7 cellular contexts compared by ENCODE assay signal in the genomic region with DNA sequence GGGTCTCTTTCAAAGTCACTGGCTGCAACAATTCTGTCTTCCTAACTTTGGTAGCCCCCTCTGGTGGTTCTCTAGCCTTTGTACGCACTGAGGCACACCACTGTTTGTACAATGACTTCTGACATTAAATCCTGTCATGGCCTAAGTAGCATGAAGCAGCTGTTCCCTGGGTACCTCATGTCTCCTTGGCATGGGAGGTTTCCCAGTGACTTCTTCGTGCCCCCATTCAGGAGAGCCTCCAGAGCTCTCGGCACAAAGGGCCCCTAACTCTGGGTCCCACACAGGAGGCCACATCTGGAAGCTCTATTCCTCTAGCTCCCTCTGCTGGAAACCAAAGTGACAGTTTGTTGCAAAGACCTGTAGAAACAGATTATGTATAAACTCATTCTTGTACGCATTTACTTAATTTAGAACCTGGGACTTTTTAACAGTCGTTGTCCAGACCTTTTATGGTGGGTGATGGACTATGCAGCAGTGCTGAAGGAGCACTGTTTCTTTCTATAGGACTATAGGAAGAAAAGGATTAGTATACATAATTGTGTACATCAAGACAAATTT. TPM values are rescaled to one million over a fixed set of nuclear protein-coding genes. Genes with fewer than 3 reads are reported as not detected.
DNase-seq lines count a peak whose midpoint lies in the region; ATAC-seq and TF ChIP-seq lines count a peak whose summit lies in the region.

No MANE protein-coding gene starts in this region.

- no peak overlapping the region for H3K9ac ChIP-seq in trophoblast cell (ENCODE audit: low read length)

- H3K4me1 Mint-ChIP-seq in activated T-cell treated with anti-CD3 and anti-CD28 coated beads, Interleukin-2, amount 50 U/mL, for 72 hours (ENCODE audit: low read depth): no peaks in the 10 kb centered on the region

- no peaks in the 10 kb centered on the region for H3K27me3 ChIP-seq in trophoblast cell (ENCODE audit: insufficient read depth, low read length)

- H3K79me1 ChIP-seq in trophoblast cell (ENCODE audit: low read length): no peaks in the 10 kb centered on the region

- peak overlapping the region; percentile 40 for H2BK5ac ChIP-seq in trophoblast cell (ENCODE audit: low read depth, low read length, poor library complexity)

- TF ChIP-seq CTCF in GM12864 (IDR thresholded peaks at IDR 0.05; ENCODE audit: low read depth, low read length, missing control alignments): peak; percentile 67

- peak overlapping the region; percentile 90 for H2AFZ ChIP-seq in trophoblast cell (ENCODE audit: insufficient read depth, low read length, poor library complexity)

- ATAC-seq in GM21825 (IDR thresholded peaks at IDR 0.05; ENCODE audit: unreplicated experiment): peak; percentile 88
- peak; percentile 83 to 92 for ATAC-seq in activated T-cell treated with anti-CD3 and anti-CD28 coated beads, Interleukin-2, amount 50 U/mL, for 72 hours (replicated peaks in 1 of 2)

- H2BK120ac ChIP-seq in trophoblast cell (ENCODE audit: insufficient read depth, low read length, poor library complexity): peak overlapping the region; percentile 60

- peak overlapping the region; percentile 65 for H3K27ac Mint-ChIP-seq in activated T-cell treated with anti-CD3 and anti-CD28 coated beads, Interleukin-2, amount 50 U/mL, for 72 hours

- no CpG with 5 or more reads among the region's 5 CpGs for WGBS in trophoblast cell (ENCODE audit: extremely low coverage, insufficient coverage, insufficient read length)

- H3K4me1 ChIP-seq in trophoblast cell (ENCODE audit: control insufficient read depth in 1 of 2, insufficient read depth in 2 of 2, low read length in 2 of 2): no peaks in the 10 kb centered on the region

- H3K4ac ChIP-seq in trophoblast cell (ENCODE audit: low read depth, low read length): no peak overlapping the region

- no peaks in the 10 kb centered on the region for H3K27me3 Mint-ChIP-seq in activated T-cell treated with anti-CD3 and anti-CD28 coated beads, Interleukin-2, amount 50 U/mL, for 72 hours (ENCODE audit: low read depth)

- peak overlapping the region; percentile 78 for H3K18ac ChIP-seq in trophoblast cell (ENCODE audit: low read length)

- H3K9me3 Mint-ChIP-seq in activated T-cell treated with anti-CD3 and anti-CD28 coated beads, Interleukin-2, amount 50 U/mL, for 72 hours: no peaks in the 10 kb centered on the region

- peak overlapping the region; percentile 77 for H4K8ac ChIP-seq in trophoblast cell (ENCODE audit: low read depth, low read length)

- H3K9me3 ChIP-seq in trophoblast cell (ENCODE audit: insufficient read depth, low read depth, low read length): no peaks in the 10 kb centered on the region

- H3K14ac ChIP-seq in trophoblast cell (ENCODE audit: low read length): peak overlapping the region; percentile 74

- no peak overlapping the region for H4K91ac ChIP-seq in trophoblast cell (ENCODE audit: low read depth, low read length)

- DNase-seq in GM12864 (ENCODE audit: low read depth) (no peak), HuH-7 (ENCODE audit: low spot score) (peak; percentile 39), NOMO-1 treated with dmso at 0.1 percent for 144 hours (lab: John Stamatoyannopoulos, UW; ENCODE audit: unreplicated experiment) (peak; percentile 7), globus pallidus (ENCODE audit: low spot score) (peak; percentile 63), trophoblast cell (peak; percentile 11 to 67)
- DNase-seq in activated T-cell treated with anti-CD3 and anti-CD28 coated beads, Interleukin-2, amount 50 U/mL, for 72 hours: peak; percentile 42 to 52

- no peaks in the 10 kb centered on the region for H3K36me3 Mint-ChIP-seq in activated T-cell treated with anti-CD3 and anti-CD28 coated beads, Interleukin-2, amount 50 U/mL, for 72 hours (ENCODE audit: insufficient read depth in 2 of 2)

- no peak overlapping the region for H3K27ac ChIP-seq in trophoblast cell (ENCODE audit: low read depth, low read length)

- H3K36me3 ChIP-seq in trophoblast cell (ENCODE audit: control insufficient read depth in 1 of 2, insufficient read depth in 2 of 2, low read length in 2 of 2): peaks cover 5 to 7% of the 10 kb centered on the region in 2 experiments

- no peak overlapping the region for H3K4me3 ChIP-seq in GM12864 (ENCODE audit: low read depth, low read length)
- H3K4me3 ChIP-seq in trophoblast cell (ENCODE audit: low read depth, low read length): no peak overlapping the region

- peak overlapping the region; percentile 90 for H4K12ac ChIP-seq in trophoblast cell (ENCODE audit: low read depth, low read length)

- H3K23ac ChIP-seq in trophoblast cell (ENCODE audit: low read length): no peak overlapping the region

- H2BK12ac ChIP-seq in trophoblast cell (ENCODE audit: low read length): peak overlapping the region; percentile 91

- peak overlapping the region in 1 of 2 donors; percentile 46 for H3K4me3 Mint-ChIP-seq in activated T-cell treated with anti-CD3 and anti-CD28 coated beads, Interleukin-2, amount 50 U/mL, for 72 hours

- H3K79me2 ChIP-seq in trophoblast cell (ENCODE audit: control insufficient read depth, insufficient read depth, low read length, poor library complexity): no peaks in the 10 kb centered on the region

- H3K4me2 ChIP-seq in trophoblast cell (ENCODE audit: low read length): peak overlapping the region; percentile 59

- no peak overlapping the region for H2AK5ac ChIP-seq in trophoblast cell (ENCODE audit: low read length)

RNA-seq across cellular contexts. Expression of a gene that starts 13.4 kb away (rescaled TPM):
- total RNA-seq in activated T-cell treated with anti-CD3 and anti-CD28 coated beads, Interleukin-2, amount 50 U/mL, for 72 hours: 1 to 10 TPM; 5.9 to 6.1 TPM
- 5.8 TPM in 2 replicates for polyA plus RNA-seq in trophoblast cell (2013)

RNA-seq across cellular contexts. Expression of a gene that starts 13.6 kb away (rescaled TPM):
- total RNA-seq in activated T-cell treated with anti-CD3 and anti-CD28 coated beads, Interleukin-2, amount 50 U/mL, for 72 hours: 10 to 100 TPM; 19.7 to 26.3 TPM
- polyA plus RNA-seq in trophoblast cell (2013): 12.2 and 14.4 TPM in 2 replicates
